In the genomic region with DNA sequence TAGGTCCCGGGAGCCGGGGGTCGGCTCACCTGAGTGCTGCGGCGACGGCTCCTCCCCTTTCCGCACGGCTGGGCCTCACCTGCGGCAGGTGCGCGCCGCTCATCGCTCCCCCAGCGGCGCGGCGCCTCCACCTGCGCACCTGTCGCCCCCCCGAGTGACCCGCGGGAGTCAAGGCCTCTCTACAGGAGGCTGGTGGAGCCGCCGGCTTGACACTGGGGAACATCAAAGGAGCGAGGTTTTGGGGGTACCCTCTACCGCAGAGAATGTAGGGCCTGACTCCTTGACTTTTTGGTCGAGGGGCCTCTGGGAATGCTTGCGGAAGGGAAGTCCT, we compare ENCODE assay signal across 8 cellular contexts. TPM values are rescaled to one million over a fixed set of nuclear protein-coding genes. Genes with fewer than 3 reads are reported as not detected.
DNase-seq lines count a peak whose midpoint lies in the region; ATAC-seq, FAIRE-seq and TF ChIP-seq lines count a peak whose summit lies in the region.

No MANE protein-coding gene starts in this region.

- H3K4ac ChIP-seq in mesenchymal stem cell (ENCODE audit: low read depth in 1 of 2, low read length in 2 of 2): no peak overlapping the region

- peak overlapping the region; percentile 37 for H2BK15ac ChIP-seq in mesenchymal stem cell (ENCODE audit: low read depth, poor library complexity, severe bottlenecking)

- no peak overlapping the region for H2AK5ac ChIP-seq in mesenchymal stem cell (ENCODE audit: low read length, severe bottlenecking)

- H3K27me3 Mint-ChIP-seq in stimulated activated naive CD8-positive, alpha-beta T cell treated with anti-CD3 and anti-CD28 coated beads, Interleukin-15, amount 100 ng/mL, for 72 hours: peaks cover 8% of the 10 kb centered on the region
- peaks cover 31% of the 10 kb centered on the region for H3K27me3 Mint-ChIP-seq in astrocyte (ENCODE audit: low read depth, unreplicated experiment)

- H3K9ac ChIP-seq in astrocyte (ENCODE audit: low read length) (no peak overlapping the region), mesenchymal stem cell (ENCODE audit: low read length) (peak overlapping the region; percentile 36)

- no peak overlapping the region for H2BK5ac ChIP-seq in mesenchymal stem cell (ENCODE audit: low read depth, low read length, poor library complexity, severe bottlenecking)

- no peaks in the 10 kb centered on the region for H3K36me3 ChIP-seq in astrocyte (ENCODE audit: insufficient read depth, low read length)
- H3K36me3 ChIP-seq in mesenchymal stem cell (ENCODE audit: control insufficient read depth in 1 of 2, insufficient read depth in 2 of 2, low read depth in 1 of 2, low read length in 2 of 2): peaks cover 0 to 6% of the 10 kb centered on the region in 2 experiments
- H3K36me3 ChIP-seq in gastroesophageal sphincter: no peaks in the 10 kb centered on the region

- H3K27ac Mint-ChIP-seq in stimulated activated naive CD8-positive, alpha-beta T cell treated with anti-CD3 and anti-CD28 coated beads, Interleukin-15, amount 100 ng/mL, for 72 hours: no peak overlapping the region
- peak overlapping the region; percentile 72 for H3K27ac Mint-ChIP-seq in astrocyte (ENCODE audit: unreplicated experiment)

- no peak overlapping the region for H3K27ac ChIP-seq in astrocyte (ENCODE audit: low read depth, low read length)
- no peak overlapping the region for H3K27ac ChIP-seq in mesenchymal stem cell (ENCODE audit: low read length, poor library complexity, severe bottlenecking)
- peak overlapping the region in 1 of 4 donors; percentile 18 for H3K27ac ChIP-seq in gastroesophageal sphincter

- peak overlapping the region; percentile 86 to 93 for H3K4me3 Mint-ChIP-seq in stimulated activated naive CD8-positive, alpha-beta T cell treated with anti-CD3 and anti-CD28 coated beads, Interleukin-15, amount 100 ng/mL, for 72 hours
- peak overlapping the region; percentile 70 for H3K4me3 Mint-ChIP-seq in astrocyte (ENCODE audit: unreplicated experiment)

- H3K79me2 ChIP-seq in astrocyte (ENCODE audit: insufficient read depth, low read length): peaks cover 32% of the 10 kb centered on the region

- peak overlapping the region in 1 of 2 experiments; percentile 62 for H3K14ac ChIP-seq in mesenchymal stem cell (ENCODE audit: low read length in 2 of 2)

- ATAC-seq in stimulated activated naive CD8-positive, alpha-beta T cell treated with anti-CD3 and anti-CD28 coated beads, Interleukin-15, amount 100 ng/mL, for 72 hours: no peak
- ATAC-seq in stimulated activated naive CD8-positive, alpha-beta T cell treated with anti-CD3 and anti-CD28 coated beads, Interleukin-15, Interleukin-2, amounts not matched to agents 100 U/mL and 50 U/mL, for 24 hours: no peak
- no peak for ATAC-seq in HG02571 (IDR thresholded peaks at IDR 0.05; ENCODE audit: unreplicated experiment)
- no peak for ATAC-seq in GM18505 (IDR thresholded peaks at IDR 0.05; ENCODE audit: unreplicated experiment)
- ATAC-seq in gastroesophageal sphincter: no peak

- H2BK120ac ChIP-seq in mesenchymal stem cell (ENCODE audit: low read depth, low read length): no peak overlapping the region

- DNase-seq in stimulated activated naive CD8-positive, alpha-beta T cell treated with anti-CD3 and anti-CD28 coated beads, Interleukin-15, amount 100 ng/mL, for 72 hours: no peak
- no peak for DNase-seq in stimulated activated naive CD8-positive, alpha-beta T cell treated with anti-CD3 and anti-CD28 coated beads, Interleukin-15, Interleukin-2, amounts not matched to agents 100 U/mL and 50 U/mL, for 24 hours
- DNase-seq in astrocyte (ENCODE audit: low read depth) (no peak), mesenchymal stem cell (no peak), foreskin melanocyte (no peak)

- TF ChIP-seq EP300 in gastroesophageal sphincter (IDR thresholded peaks at IDR 0.05): no peak

- H3K27me3 ChIP-seq in astrocyte (ENCODE audit: insufficient read depth, low read length) (no peaks in the 10 kb centered on the region), mesenchymal stem cell (ENCODE audit: control insufficient read depth in 1 of 2, insufficient read depth in 1 of 2, low read length in 2 of 2) (no peaks in the 10 kb centered on the region), gastroesophageal sphincter (no peaks in the 10 kb centered on the region)

- H4K8ac ChIP-seq in mesenchymal stem cell (ENCODE audit: low read length): no peak overlapping the region

- H3K4me2 ChIP-seq in astrocyte (ENCODE audit: low read length) (peak overlapping the region; percentile 83), mesenchymal stem cell (ENCODE audit: low read length, poor library complexity, severe bottlenecking) (peak overlapping the region; percentile 93)

- no peak overlapping the region for H2AFZ ChIP-seq in astrocyte (ENCODE audit: low read depth, low read length)
- no peak overlapping the region for H2AFZ ChIP-seq in mesenchymal stem cell (ENCODE audit: low read depth, low read length)

- H3K79me1 ChIP-seq in mesenchymal stem cell (replicated peaks; ENCODE audit: low read length, poor library complexity, severe bottlenecking): peaks cover 9% of the 10 kb centered on the region

- peaks cover 15% of the 10 kb centered on the region for H4K20me1 ChIP-seq in astrocyte (ENCODE audit: insufficient read depth, low read length)

- peak overlapping the region in 1 of 2 experiments; percentile 54 for H3K23ac ChIP-seq in mesenchymal stem cell (ENCODE audit: low read length in 2 of 2)

- H3K4me3 ChIP-seq in astrocyte (ENCODE audit: insufficient read depth, low read depth, low read length): peak overlapping the region; percentile 28
- peak overlapping the region; percentile 33 to 70 for H3K4me3 ChIP-seq in mesenchymal stem cell (ENCODE audit: insufficient read depth in 1 of 2, low read depth in 1 of 2, low read length in 2 of 2)
- H3K4me3 ChIP-seq in gastroesophageal sphincter: peak overlapping the region in 1 of 2 donors; percentile 92

- FAIRE-seq in astrocyte (lab: Jason Lieb, UNC): no peak

- peaks cover 7% of the 10 kb centered on the region for H3K4me1 Mint-ChIP-seq in stimulated activated naive CD8-positive, alpha-beta T cell treated with anti-CD3 and anti-CD28 coated beads, Interleukin-15, amount 100 ng/mL, for 72 hours
- H3K4me1 Mint-ChIP-seq in astrocyte (ENCODE audit: low read depth, unreplicated experiment): peaks cover 9% of the 10 kb centered on the region

- WGBS in mesenchymal stem cell: 6% methylated on average over 28 of the region's 28 CpGs
- WGBS in gastroesophageal sphincter (ENCODE audit: low coverage in 1 of 2), 2 donors: 8% methylated on average over 2 of the region's 28 CpGs; no CpG with 5 or more reads in 1 of the 2 donors

- peak overlapping the region in 1 of 2 experiments; percentile 83 for H2BK12ac ChIP-seq in mesenchymal stem cell (ENCODE audit: low read length in 2 of 2)

- H3K9me3 ChIP-seq in astrocyte (ENCODE audit: insufficient read depth, low read depth, low read length) (no peaks in the 10 kb centered on the region), mesenchymal stem cell (ENCODE audit: control insufficient read depth, low read length) (no peaks in the 10 kb centered on the region), gastroesophageal sphincter (no peaks in the 10 kb centered on the region)

- TF ChIP-seq CTCF in astrocyte (IDR thresholded peaks at IDR 0.05; ENCODE audit: insufficient read depth, low read depth, low read length) (no peak), gastroesophageal sphincter (IDR thresholded peaks at IDR 0.05) (no peak)

- H3K4me1 ChIP-seq in astrocyte (ENCODE audit: insufficient read depth, low read length) (peaks cover 20% of the 10 kb centered on the region), mesenchymal stem cell (ENCODE audit: control insufficient read depth, insufficient read depth, low read depth, low read length) (peaks cover 19% of the 10 kb centered on the region), gastroesophageal sphincter (peaks cover 2 to 43% (median 15%) of the 10 kb centered on the region in 3 donors)

- peak overlapping the region; percentile 35 for H4K91ac ChIP-seq in mesenchymal stem cell (ENCODE audit: low read length)

- peaks cover 2% of the 10 kb centered on the region for H3K36me3 Mint-ChIP-seq in astrocyte (ENCODE audit: low read depth, unreplicated experiment)

- H3K9me3 Mint-ChIP-seq in stimulated activated naive CD8-positive, alpha-beta T cell treated with anti-CD3 and anti-CD28 coated beads, Interleukin-15, amount 100 ng/mL, for 72 hours: no peaks in the 10 kb centered on the region
- no peaks in the 10 kb centered on the region for H3K9me3 Mint-ChIP-seq in astrocyte (ENCODE audit: unreplicated experiment)

- no peak for TF ChIP-seq POLR2A in GM18505 (IDR thresholded peaks at IDR 0.05; ENCODE audit: borderline replicate concordance, extremely low read depth, insufficient read depth, insufficient read length)
- TF ChIP-seq POLR2A in gastroesophageal sphincter (IDR thresholded peaks at IDR 0.05): no peak

- H3K18ac ChIP-seq in mesenchymal stem cell (ENCODE audit: low read depth in 1 of 2, low read length in 2 of 2): no peak overlapping the region

RNA-seq across cellular contexts. Expression of a gene that starts 0.5 kb away (rescaled TPM):
- total RNA-seq in astrocyte (47.0 and 55.0 TPM in 2 replicates), gastroesophageal sphincter (10 to 100 TPM in 2 of 4 donors, 1 to 10 TPM in 2; 7.4 to 14.3 (median 10.4) TPM)
- 26.8 TPM for polyA plus RNA-seq in mesenchymal stem cell (2013, experiment 1 of 2)
- 26.3 TPM for polyA plus RNA-seq in mesenchymal stem cell (2013, experiment 2 of 2)
